In the genomic region with DNA sequence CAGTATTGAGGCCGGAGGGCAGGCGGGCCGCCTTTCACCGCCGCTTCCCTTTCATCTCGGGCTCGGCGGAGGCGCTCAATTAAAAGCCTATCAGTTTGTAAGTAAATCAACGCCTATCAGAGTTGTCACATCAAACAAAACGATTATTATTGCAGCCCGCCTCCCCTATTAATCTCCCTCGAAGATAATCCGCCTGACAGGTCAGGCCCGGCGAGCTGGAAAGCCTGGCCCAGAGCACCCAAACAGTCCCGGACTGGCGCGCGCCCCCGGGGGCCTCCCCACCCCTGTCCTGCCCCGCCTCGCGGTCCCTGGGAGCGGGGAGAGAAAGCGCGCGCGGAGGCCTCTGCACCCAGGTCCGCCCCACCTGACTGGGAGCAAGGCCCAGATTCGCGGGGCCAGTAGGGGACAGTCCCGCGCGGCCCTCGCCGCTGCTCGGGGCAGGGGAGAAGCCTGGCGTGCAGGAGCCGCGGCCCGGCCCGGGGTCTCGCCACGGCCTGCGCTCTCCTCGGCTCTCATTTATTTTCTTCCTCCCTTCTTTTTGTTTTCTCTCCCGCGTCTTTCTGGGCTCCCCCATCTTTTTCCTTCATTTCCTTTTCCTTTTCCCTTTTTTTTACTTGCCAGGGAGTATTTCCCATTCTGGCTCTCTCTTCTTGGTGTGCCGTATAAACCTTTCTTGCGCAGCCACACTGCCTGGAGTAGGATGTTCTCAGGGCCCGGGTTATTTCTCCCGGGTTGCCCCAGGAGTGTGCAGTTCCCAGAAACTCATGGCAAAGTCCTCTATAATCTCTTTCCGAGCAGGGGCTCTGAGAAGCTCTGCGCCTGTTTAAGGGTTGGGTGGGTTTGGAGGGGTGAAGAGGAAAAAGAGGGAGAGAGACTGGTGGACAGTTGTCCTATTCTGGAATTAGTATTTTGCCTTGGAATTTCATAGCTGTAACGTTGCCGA, we compare ENCODE assay signal across 8 cellular contexts. TPM values are rescaled to one million over a fixed set of nuclear protein-coding genes. Genes with fewer than 3 reads are reported as not detected.
DNase-seq lines count a peak whose midpoint lies in the region; ATAC-seq and TF ChIP-seq lines count a peak whose summit lies in the region.

No MANE protein-coding gene starts in this region.

- no peak overlapping the region for H2AFZ ChIP-seq in parathyroid adenoma

- peak overlapping the region; percentile 21 for H3K9ac ChIP-seq in NT2/D1 (ENCODE audit: insufficient read length, low read depth)
- H3K9ac ChIP-seq in parathyroid adenoma: no peak overlapping the region

- no peaks in the 10 kb centered on the region for H3K4me1 ChIP-seq in NT2/D1 (ENCODE audit: insufficient read depth, insufficient read length)
- H3K4me1 ChIP-seq in parathyroid adenoma: peaks cover 6% of the 10 kb centered on the region

- no peak overlapping the region for H3K27ac ChIP-seq in parathyroid adenoma

- peak overlapping the region; percentile 76 for H3K4me2 ChIP-seq in parathyroid adenoma (ENCODE audit: low read length)

- H3K36me3 ChIP-seq in H7 (replicated peaks; ENCODE audit: control insufficient read depth, insufficient read depth, low read length) (no peaks in the 10 kb centered on the region), NT2/D1 (ENCODE audit: insufficient read depth, insufficient read length, low read length) (no peaks in the 10 kb centered on the region), parathyroid adenoma (ENCODE audit: control insufficient read depth, insufficient read depth, low read length) (no peaks in the 10 kb centered on the region)

- ATAC-seq in GM21528 (IDR thresholded peaks at IDR 0.05; ENCODE audit: low FRiP score, unreplicated experiment) (no peak), GM19328 (IDR thresholded peaks at IDR 0.05; ENCODE audit: unreplicated experiment) (no peak)

- H3K79me2 ChIP-seq in parathyroid adenoma: no peaks in the 10 kb centered on the region

- H3K9me3 ChIP-seq in NT2/D1 (ENCODE audit: insufficient read depth, low read length) (no peaks in the 10 kb centered on the region), parathyroid adenoma (ENCODE audit: control insufficient read depth, low read length) (no peaks in the 10 kb centered on the region)

- TF ChIP-seq CTCF in fibroblast of the aortic adventitia (IDR thresholded peaks at IDR 0.05; ENCODE audit: insufficient read depth, low read length) (no peak), parathyroid adenoma (IDR thresholded peaks at IDR 0.05) (no peak)

- H3K4me3 ChIP-seq in H7 (ENCODE audit: insufficient read depth, low read depth, low read length) (0 out of 2 replicates have a peak overlapping the region, but pooled peaks have one; percentile 5), NT2/D1 (ENCODE audit: insufficient read length, low read depth) (no peak overlapping the region), fibroblast of the aortic adventitia (ENCODE audit: low read depth, low read length) (peak overlapping the region; percentile 99), parathyroid adenoma (ENCODE audit: low read depth, low read length) (peak overlapping the region; percentile 88)

- peak; percentile 69 for DNase-seq in H7
- DNase-seq in NT2/D1 (ENCODE audit: low read depth, low spot score): no peak
- DNase-seq in fibroblast of the aortic adventitia (ENCODE audit: low read depth): peak; percentile 27
- no peak for DNase-seq in DMS114 treated with DMSO at 0.1 percent for 48 hours (lab: John Stamatoyannopoulos, UW; ENCODE audit: unreplicated experiment)
- no peak for DNase-seq in NCI-H2171 (lab: John Stamatoyannopoulos, UW)

- H3K27me3 ChIP-seq in H7 (ENCODE audit: control insufficient read depth, insufficient read depth, low read length) (peaks cover 90% of the 10 kb centered on the region), NT2/D1 (ENCODE audit: insufficient read depth, insufficient read length) (peaks cover 90% of the 10 kb centered on the region), parathyroid adenoma (ENCODE audit: control insufficient read depth, insufficient read depth, low read length) (no peaks in the 10 kb centered on the region)

RNA-seq across cellular contexts. Expression of a gene that starts 3.9 kb away (rescaled TPM):
- total RNA-seq in H7 (2014; rRNA removed; shearing (Covaris generic)): 0.03 and 0.37 TPM in 2 replicates
- total RNA-seq in fibroblast of the aortic adventitia (ENCODE audit: low replicate concordance): 21.7 and 29.8 TPM in 2 replicates

RNA-seq across cellular contexts. Expression of a gene that starts 26.0 kb away (rescaled TPM):
- not detected in 2 replicates for total RNA-seq in H7 (2014; rRNA removed; shearing (Covaris generic))
- 3.6 and 6.3 TPM in 2 replicates for total RNA-seq in fibroblast of the aortic adventitia (ENCODE audit: low replicate concordance)

Comparison
In these comparisons a context has a peak if more than half of its experiments do, and no peak if none do; other contexts are left out.
1. DNase-seq: peak in H7 (single experiment) and fibroblast of the aortic adventitia (single experiment); none in NT2/D1 (single experiment), DMS114 treated with DMSO at 0.1 percent for 48 hours (single experiment) and NCI-H2171 (single experiment).
2. RNA of a gene that starts 3.9 kb away (total RNA-seq): 21.7 to 29.8 TPM in fibroblast of the aortic adventitia; 0.03 to 0.37 TPM in H7; every median in the first group is over 10 times any median in the second.